Comparison of ENCODE assay signal across 16 cellular contexts in genomic region chr3:23495507-23495906, GRCh38.
DNase-seq lines count a peak whose midpoint lies in the region; ATAC-seq and TF ChIP-seq lines count a peak whose summit lies in the region.
"Had no signal": no experiment of that assay in that cellular context is flagged by ENCODE, and none has a peak within 500 bp of the region (broad histone marks: within the 10 kb centered on the region; RNA-seq: fewer than 3 reads in every experiment).

No MANE protein-coding gene starts in this region.

- no peak overlapping the region for H3K9ac ChIP-seq in endodermal cell (ENCODE audit: extremely low read depth, low read length, poor library complexity, severe bottlenecking)

- no peaks in the 10 kb centered on the region for H3K9me3 ChIP-seq in endodermal cell (ENCODE audit: control insufficient read depth, low read length)
- H3K9me3 ChIP-seq: ovary, SJSA1 had no signal

- H3K4me1 Mint-ChIP-seq in memory B cell (peaks cover 26% of the 10 kb centered on the region), endodermal cell (peaks cover 2% of the 10 kb centered on the region)

- H3K27me3 ChIP-seq in endodermal cell (ENCODE audit: control insufficient read depth, insufficient read depth, low read length, poor library complexity, severe bottlenecking), result no peaks in the 10 kb centered on the region
- H3K27me3 ChIP-seq: ovary, SJSA1 had no signal

- ATAC-seq in memory B cell (ENCODE audit: low read depth), result no peak
- ATAC-seq in HG03571 (IDR thresholded peaks at IDR 0.05; ENCODE audit: unreplicated experiment), result no peak
- ATAC-seq: stimulated activated naive B cell treated with anti-CD40 and anti-IgM and Interleukin-4, amounts not matched to agents 10 μg/mL and 1 μg/mL and 100 μg/mL, for 72 hours had no signal

- H3K36me3 ChIP-seq in endodermal cell (ENCODE audit: control insufficient read depth, insufficient read depth, low read length), result no peaks in the 10 kb centered on the region
- H3K36me3 ChIP-seq: ovary, SJSA1 had no signal

- H3K9me3 Mint-ChIP-seq in memory B cell, result no peaks in the 10 kb centered on the region
- no peaks in the 10 kb centered on the region for H3K9me3 Mint-ChIP-seq in endodermal cell
- H3K9me3 Mint-ChIP-seq: stimulated activated naive B cell treated with anti-CD40 and anti-IgM and Interleukin-4, amounts not matched to agents 10 μg/mL and 1 μg/mL and 100 μg/mL, for 72 hours had no signal

- H3K36me3 Mint-ChIP-seq in memory B cell (peaks cover 2% of the 10 kb centered on the region), endodermal cell (ENCODE audit: low read depth) (no peaks in the 10 kb centered on the region)
- H3K36me3 Mint-ChIP-seq: activated naive CD8-positive, alpha-beta T cell treated with anti-CD3 and anti-CD28 coated beads, Interleukin-2, amount 10 ng/mL, durations not matched to agents 7 days and 5 days had no signal

- 100% methylated on average over 1 of the region's 1 CpG; no CpG with 5 or more reads in 1 of the 2 experiments for WGBS in endodermal cell (ENCODE audit: insufficient coverage in 1 of 2, insufficient read length in 1 of 2), 2 experiments

- TF ChIP-seq CTCF in endodermal cell (conservative IDR thresholded peaks at IDR 0.05), result no peak

- no peak overlapping the region for H3K27ac ChIP-seq in endodermal cell (ENCODE audit: low read depth, low read length)
- H3K27ac ChIP-seq: ovary, SJSA1 had no signal

- H3K4me3 Mint-ChIP-seq in memory B cell, result no peak overlapping the region
- no peak overlapping the region for H3K4me3 Mint-ChIP-seq in endodermal cell
- H3K4me3 Mint-ChIP-seq: activated naive CD8-positive, alpha-beta T cell treated with anti-CD3 and anti-CD28 coated beads, Interleukin-2, amount 10 ng/mL, durations not matched to agents 7 days and 5 days; stimulated activated naive B cell treated with anti-CD40 and anti-IgM and Interleukin-4, amounts not matched to agents 10 μg/mL and 1 μg/mL and 100 μg/mL, for 72 hours had no signal

- H3K27me3 Mint-ChIP-seq in memory B cell, result no peaks in the 10 kb centered on the region
- H3K27me3 Mint-ChIP-seq in endodermal cell (ENCODE audit: insufficient read depth), result no peaks in the 10 kb centered on the region
- H3K27me3 Mint-ChIP-seq: activated naive CD8-positive, alpha-beta T cell treated with anti-CD3 and anti-CD28 coated beads, Interleukin-2, amount 10 ng/mL, durations not matched to agents 7 days and 5 days; stimulated activated naive B cell treated with anti-CD40 and anti-IgM and Interleukin-4, amounts not matched to agents 10 μg/mL and 1 μg/mL and 100 μg/mL, for 72 hours had no signal

- H3K4me3 ChIP-seq in endodermal cell (ENCODE audit: low read length), result no peak overlapping the region
- H3K4me3 ChIP-seq: ovary, SJSA1 had no signal

- no peaks in the 10 kb centered on the region for H3K4me1 ChIP-seq in endodermal cell (ENCODE audit: control insufficient read depth, insufficient read depth, low read length)

- H3K27ac Mint-ChIP-seq in memory B cell, result peak overlapping the region; percentile 59
- no peak overlapping the region for H3K27ac Mint-ChIP-seq in endodermal cell
- H3K27ac Mint-ChIP-seq: activated naive CD8-positive, alpha-beta T cell treated with anti-CD3 and anti-CD28 coated beads, Interleukin-2, amount 10 ng/mL, durations not matched to agents 7 days and 5 days; stimulated activated naive B cell treated with anti-CD40 and anti-IgM and Interleukin-4, amounts not matched to agents 10 μg/mL and 1 μg/mL and 100 μg/mL, for 72 hours had no signal

- DNase-seq in COLO829 (ENCODE audit: low spot score) (peak; percentile 6), NCI-H146 (lab: John Stamatoyannopoulos, UW) (peak; percentile 26), dermis microvascular lymphatic vessel endothelial cell (ENCODE audit: low read depth in 2 of 2) (peak; percentile 4 to 81), memory B cell (ENCODE audit: low spot score in 2 of 2) (no peak), HT-29 (ENCODE audit: low spot score) (no peak), endodermal cell (no peak), OCI-M2 (lab: John Stamatoyannopoulos, UW; ENCODE audit: unreplicated experiment) (no peak)
- DNase-seq: activated CD8-positive, alpha-beta memory T cell treated with anti-CD3 and anti-CD28 coated beads, Interleukin-2, amount 50 U/mL, for 4 hours; activated naive CD8-positive, alpha-beta T cell treated with anti-CD3 and anti-CD28 coated beads, Interleukin-2, amount 10 ng/mL, durations not matched to agents 7 days and 5 days; head of caudate nucleus; NCI-H1092 treated with DMSO at 0.1 percent for 48 hours; NCI-H82; ovary; stimulated activated naive B cell treated with anti-CD40 and anti-IgM and Interleukin-4, amounts not matched to agents 10 μg/mL and 1 μg/mL and 100 μg/mL, for 72 hours had no signal

Comparison
In these comparisons a context has a peak if more than half of its experiments do, and no peak if none do; other contexts are left out.
1. DNase-seq: peak in COLO829 (single experiment), NCI-H146 (single experiment) and dermis microvascular lymphatic vessel endothelial cell (2 of 2); none in memory B cell (0 of 2), HT-29 (single experiment), endodermal cell (single experiment) and OCI-M2 (single experiment).